ENCODE assay signal across 14 cellular contexts in the genomic region with DNA sequence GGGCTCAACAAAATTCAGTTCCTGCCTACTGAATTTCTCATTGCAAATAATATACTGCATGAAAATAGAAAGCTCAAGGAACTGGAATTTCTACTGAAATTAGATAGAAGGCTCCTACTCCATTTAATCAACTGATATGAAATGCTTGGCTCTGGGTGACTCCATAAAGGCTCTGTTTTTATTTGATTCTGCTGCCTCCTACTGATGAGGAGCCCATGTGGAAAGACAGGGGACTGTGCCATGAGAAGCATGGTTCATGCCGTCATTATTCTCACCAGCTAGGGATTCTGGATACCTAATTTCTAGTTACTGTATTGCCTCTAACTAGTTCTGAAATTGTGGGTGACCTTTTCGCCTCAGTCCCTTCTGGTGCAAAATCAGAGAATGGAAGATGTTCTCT.
DNase-seq lines count a peak whose midpoint lies in the region; ATAC-seq, FAIRE-seq and TF ChIP-seq lines count a peak whose summit lies in the region.
"Had no signal": no experiment of that assay in that cellular context is flagged by ENCODE, and none has a peak within 500 bp of the region (broad histone marks: within the 10 kb centered on the region; RNA-seq: fewer than 3 reads in every experiment).

No MANE protein-coding gene starts in this region.

- H3K4me2 ChIP-seq in endothelial cell of umbilical vein (ENCODE audit: insufficient read depth, low read length) = no peak overlapping the region

- intact Hi-C loops in endothelial cell of umbilical vein (cut with micrococcal nuclease) = loop anchor here (2.0 to 10.0 kb wide), 3 partner anchors 47 to 393 kb away; no protein-coding TSS in a partner anchor
- intact Hi-C loops in stomach (cut with DNase I; ENCODE audit: low total_unique reads) = no loop called here
- intact Hi-C loops in gastrocnemius medialis (cut with DNase I; ENCODE audit: low total_unique reads) = no loop called here
- intact Hi-C loops in spleen (cut with DNase I; ENCODE audit: low total_unique reads) = no loop called here

- no peak overlapping the region for H3K9ac ChIP-seq in endothelial cell of umbilical vein (replicated peaks; ENCODE audit: extremely low read depth, insufficient read depth, low read length)

- no peak overlapping the region for H2AFZ ChIP-seq in endothelial cell of umbilical vein (ENCODE audit: low read depth, low read length)

- no peaks in the 10 kb centered on the region for H4K20me1 ChIP-seq in endothelial cell of umbilical vein (replicated peaks; ENCODE audit: control insufficient read depth, extremely low read depth, insufficient read depth, low read length)

- POLR2A ChIA-PET in endothelial cell of umbilical vein (lab: Charles Lee) = no interaction called here

- peaks cover 0 to 2% of the 10 kb centered on the region in 2 experiments for H3K27me3 ChIP-seq in endothelial cell of umbilical vein (ENCODE audit: control insufficient read depth in 2 of 2, insufficient read depth in 2 of 2, low read length in 2 of 2)
- no peaks in the 10 kb centered on the region for H3K27me3 ChIP-seq in stomach
- no peaks in the 10 kb centered on the region for H3K27me3 ChIP-seq in gastrocnemius medialis
- no peaks in the 10 kb centered on the region for H3K27me3 ChIP-seq in spleen (replicated peaks in 1 of 7)
- H3K27me3 ChIP-seq: SJSA1, uterus had no signal

- no peak for TF ChIP-seq EP300 in stomach (IDR thresholded peaks at IDR 0.05)

- in situ Hi-C loops in gastrocnemius medialis (cut with MboI; ENCODE audit: low sequenced_read_pairs in 4 of 4) = no loop called here

- CTCF ChIA-PET in endothelial cell of umbilical vein (lab: Charles Lee) = interaction anchor here (1.7 to 3.7 kb wide), 2 partner anchors 160 to 624 kb away, joined by 9 to 26 read pairs; no protein-coding TSS in a partner anchor

- dilution Hi-C loops in endothelial cell of umbilical vein (cut with MboI; ENCODE audit: extremely low pct_ligation_motif_present, low sequenced_read_pairs) = no loop called here

- H3K9me3 ChIP-seq in endothelial cell of umbilical vein (replicated peaks; ENCODE audit: control insufficient read depth, insufficient read depth, low read length) = no peaks in the 10 kb centered on the region
- H3K9me3 ChIP-seq in stomach = peaks cover 0 to 9% (median 3%) of the 10 kb centered on the region in 4 donors
- no peaks in the 10 kb centered on the region for H3K9me3 ChIP-seq in gastrocnemius medialis
- peaks cover 0 to 17% (median 15%) of the 10 kb centered on the region in 8 donors for H3K9me3 ChIP-seq in spleen
- H3K9me3 ChIP-seq: SJSA1, uterus had no signal

- no peak for FAIRE-seq in endothelial cell of umbilical vein (lab: Jason Lieb, UNC)

- TF ChIP-seq POLR2A in endothelial cell of umbilical vein (IDR thresholded peaks at IDR 0.05; ENCODE audit: low read depth, low read length) (no peak), stomach (IDR thresholded peaks at IDR 0.05) (no peak), gastrocnemius medialis (IDR thresholded peaks at IDR 0.05) (no peak), spleen (IDR thresholded peaks at IDR 0.05) (no peak)

- H3K4me3 ChIP-seq in AG10803 (ENCODE audit: low read length) = no peak overlapping the region
- no peak overlapping the region for H3K4me3 ChIP-seq in endothelial cell of umbilical vein (replicated peaks in 1 of 3; ENCODE audit: insufficient read depth in 1 of 3, low read depth in 1 of 3, low read length in 3 of 3)
- no peak overlapping the region for H3K4me3 ChIP-seq in stomach
- no peak overlapping the region for H3K4me3 ChIP-seq in gastrocnemius medialis
- H3K4me3 ChIP-seq in spleen = no peak overlapping the region
- H3K4me3 ChIP-seq: SJSA1, uterus had no signal

- DNase-seq in AG10803 (ENCODE audit: low read depth) (peak; percentile 10), NCI-H69 (lab: John Stamatoyannopoulos, UW) (peak; percentile 30), endothelial cell of umbilical vein (ENCODE audit: low read depth, low spot score) (peak; percentile 31), lung microvascular endothelial cell (ENCODE audit: low read depth in 2 of 2) (peak; percentile 33 to 51), stomach (no peak), gastrocnemius medialis (no peak), spleen (no peak)
- DNase-seq: activated CD4-positive, alpha-beta T cell treated with anti-CD3 and anti-CD28 coated beads for 36 hours; KBM-7; NCI-H446; uterus had no signal

- WGBS in stomach, 5 donors = 72 to 86% (median 75%) methylated on average over 2 of the region's 2 CpGs
- WGBS in spleen, 5 donors = 79 to 100% (median 87%) methylated on average over 2 of the region's 2 CpGs

- H3K27ac ChIP-seq in endothelial cell of umbilical vein (ENCODE audit: insufficient read depth, low read depth, low read length) (no peak overlapping the region), stomach (no peak overlapping the region), gastrocnemius medialis (no peak overlapping the region), spleen (no peak overlapping the region)
- H3K27ac ChIP-seq: SJSA1, uterus had no signal

- H3K9me1 ChIP-seq in endothelial cell of umbilical vein (replicated peaks; ENCODE audit: control insufficient read depth, extremely low read depth, insufficient read depth, low read length) = no peaks in the 10 kb centered on the region

- H3K79me2 ChIP-seq in endothelial cell of umbilical vein (ENCODE audit: control insufficient read depth, insufficient read depth, low read length) = no peaks in the 10 kb centered on the region

- ATAC-seq in HG03469 (IDR thresholded peaks at IDR 0.05; ENCODE audit: unreplicated experiment) (no peak), gastrocnemius medialis (no peak)
- ATAC-seq: activated CD4-positive, alpha-beta T cell treated with anti-CD3 and anti-CD28 coated beads for 36 hours; activated T-helper 17 cell treated with anti-CD3 and anti-CD28 coated beads, Interleukin-2, amount 50 U/mL, for 72 hours had no signal

- BruUV-seq in endothelial cell of umbilical vein (replicated peaks; lab: Mats Ljungman, UMichigan) = no TSS peak

- TF ChIP-seq CTCF in AG10803 (conservative IDR thresholded peaks at IDR 0.05; ENCODE audit: low read length) (peak; percentile 37), endothelial cell of umbilical vein (IDR thresholded peaks at IDR 0.05; ENCODE audit: extremely low read depth in 1 of 2, insufficient read depth in 1 of 2, low read depth in 1 of 2, low read length in 2 of 2) (peak in 1 of 2 donors; percentile 8), stomach (IDR thresholded peaks at IDR 0.05) (no peak), gastrocnemius medialis (IDR thresholded peaks at IDR 0.05 in 4 of 5, conservative IDR thresholded peaks at IDR 0.05 in 1 of 5) (no peak), spleen (IDR thresholded peaks at IDR 0.05 in 8 of 11, conservative IDR thresholded peaks at IDR 0.05 in 3 of 11) (no peak)

- no peaks in the 10 kb centered on the region for H3K4me1 ChIP-seq in endothelial cell of umbilical vein (ENCODE audit: control insufficient read depth, extremely low read depth, insufficient read depth, low read length)
- H3K4me1 ChIP-seq in stomach = peaks cover 0 to 10% (median 6%) of the 10 kb centered on the region in 4 donors
- H3K4me1 ChIP-seq in gastrocnemius medialis = no peaks in the 10 kb centered on the region
- no peaks in the 10 kb centered on the region for H3K4me1 ChIP-seq in spleen
- H3K4me1 ChIP-seq: SJSA1, uterus had no signal

- H3K36me3 ChIP-seq in endothelial cell of umbilical vein (ENCODE audit: control insufficient read depth in 2 of 2, extremely low read depth in 1 of 2, insufficient read depth in 2 of 2, low read length in 2 of 2) (no peaks in the 10 kb centered on the region), stomach (no peaks in the 10 kb centered on the region), gastrocnemius medialis (no peaks in the 10 kb centered on the region), spleen (no peaks in the 10 kb centered on the region)
- H3K36me3 ChIP-seq: SJSA1, uterus had no signal

TF ChIP-seq in endothelial cell of umbilical vein, 7 proteins besides CTCF, POLR2A, EP300 and RAD21:
- no peak for TF ChIP-seq JUN (IDR thresholded peaks at IDR 0.05; ENCODE audit: borderline replicate concordance, insufficient read depth, insufficient read length, low read depth)

Comparison
In these comparisons a context has a peak if more than half of its experiments do, and no peak if none do; other contexts are left out.
1. DNase-seq: peak in AG10803 (single experiment), NCI-H69 (single experiment), endothelial cell of umbilical vein (single experiment) and lung microvascular endothelial cell (2 of 2); none in stomach (single experiment), gastrocnemius medialis (0 of 2) and spleen (single experiment).